ENCODE assay signal across 2 cellular contexts in the genomic region with DNA sequence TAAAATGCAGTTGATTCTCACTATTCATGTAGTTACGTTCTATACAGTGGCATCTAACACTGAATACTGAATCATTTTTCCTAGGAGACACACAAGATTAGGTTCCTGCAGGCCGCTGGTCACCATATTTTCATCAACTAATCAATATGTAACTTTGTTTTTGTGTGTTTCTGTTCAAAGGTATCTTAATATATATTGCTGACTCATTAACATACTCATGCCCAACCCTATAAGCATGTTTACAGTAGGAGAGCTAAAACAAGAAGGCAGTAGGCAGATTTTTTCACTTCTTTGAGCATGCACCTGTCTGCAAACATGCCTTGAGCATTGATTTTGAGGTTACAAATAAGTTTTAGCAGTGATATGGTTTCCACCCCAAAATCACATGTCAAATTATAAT.
TF ChIP-seq lines count a peak whose summit lies in the region.

No MANE protein-coding gene starts in this region.

TF ChIP-seq in HepG2, 621 proteins besides CTCF, POLR2A, EP300 and RAD21:
- no peak for TF ChIP-seq STAG1 (CRISPR knock-in tag; IDR thresholded peaks at IDR 0.05)
- peak; percentile 34 to 76; a peak in 2 of 4 replicates for TF ChIP-seq MAFK (conservative IDR thresholded peaks at IDR 0.05 in 1 of 2, IDR thresholded peaks at IDR 0.05 in 1 of 2; ENCODE audit: low read length in 2 of 2)
- TF ChIP-seq NFE2L2 (IDR thresholded peaks at IDR 0.05; ENCODE audit: low read length): peak; percentile 47; the same call in 1 of the 2 replicates
- TF ChIP-seq ZNF772 (CRISPR knock-in tag; IDR thresholded peaks at IDR 0.05): no peak
- no peak for TF ChIP-seq ZNF557 (CRISPR knock-in tag; IDR thresholded peaks at IDR 0.05)
- no peak for TF ChIP-seq ATAD3A (CRISPR knock-in tag; IDR thresholded peaks at IDR 0.05)
- TF ChIP-seq MAFF (IDR thresholded peaks at IDR 0.05; ENCODE audit: low read depth, low read length): peak; percentile 61
- no peak for TF ChIP-seq MYC (CRISPR knock-in tag; IDR thresholded peaks at IDR 0.05; ENCODE audit: borderline replicate concordance)
- TF ChIP-seq, protein P1, sequence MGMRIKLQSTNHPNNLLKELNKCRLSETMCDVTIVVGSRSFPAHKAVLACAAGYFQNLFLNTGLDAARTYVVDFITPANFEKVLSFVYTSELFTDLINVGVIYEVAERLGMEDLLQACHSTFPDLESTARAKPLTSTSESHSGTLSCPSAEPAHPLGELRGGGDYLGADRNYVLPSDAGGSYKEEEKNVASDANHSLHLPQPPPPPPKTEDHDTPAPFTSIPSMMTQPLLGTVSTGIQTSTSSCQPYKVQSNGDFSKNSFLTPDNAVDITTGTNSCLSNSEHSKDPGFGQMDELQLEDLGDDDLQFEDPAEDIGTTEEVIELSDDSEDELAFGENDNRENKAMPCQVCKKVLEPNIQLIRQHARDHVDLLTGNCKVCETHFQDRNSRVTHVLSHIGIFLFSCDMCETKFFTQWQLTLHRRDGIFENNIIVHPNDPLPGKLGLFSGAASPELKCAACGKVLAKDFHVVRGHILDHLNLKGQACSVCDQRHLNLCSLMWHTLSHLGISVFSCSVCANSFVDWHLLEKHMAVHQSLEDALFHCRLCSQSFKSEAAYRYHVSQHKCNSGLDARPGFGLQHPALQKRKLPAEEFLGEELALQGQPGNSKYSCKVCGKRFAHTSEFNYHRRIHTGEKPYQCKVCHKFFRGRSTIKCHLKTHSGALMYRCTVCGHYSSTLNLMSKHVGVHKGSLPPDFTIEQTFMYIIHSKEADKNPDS (CRISPR knock-in tag; IDR thresholded peaks at IDR 0.05): no peak
- TF ChIP-seq, protein P2, sequence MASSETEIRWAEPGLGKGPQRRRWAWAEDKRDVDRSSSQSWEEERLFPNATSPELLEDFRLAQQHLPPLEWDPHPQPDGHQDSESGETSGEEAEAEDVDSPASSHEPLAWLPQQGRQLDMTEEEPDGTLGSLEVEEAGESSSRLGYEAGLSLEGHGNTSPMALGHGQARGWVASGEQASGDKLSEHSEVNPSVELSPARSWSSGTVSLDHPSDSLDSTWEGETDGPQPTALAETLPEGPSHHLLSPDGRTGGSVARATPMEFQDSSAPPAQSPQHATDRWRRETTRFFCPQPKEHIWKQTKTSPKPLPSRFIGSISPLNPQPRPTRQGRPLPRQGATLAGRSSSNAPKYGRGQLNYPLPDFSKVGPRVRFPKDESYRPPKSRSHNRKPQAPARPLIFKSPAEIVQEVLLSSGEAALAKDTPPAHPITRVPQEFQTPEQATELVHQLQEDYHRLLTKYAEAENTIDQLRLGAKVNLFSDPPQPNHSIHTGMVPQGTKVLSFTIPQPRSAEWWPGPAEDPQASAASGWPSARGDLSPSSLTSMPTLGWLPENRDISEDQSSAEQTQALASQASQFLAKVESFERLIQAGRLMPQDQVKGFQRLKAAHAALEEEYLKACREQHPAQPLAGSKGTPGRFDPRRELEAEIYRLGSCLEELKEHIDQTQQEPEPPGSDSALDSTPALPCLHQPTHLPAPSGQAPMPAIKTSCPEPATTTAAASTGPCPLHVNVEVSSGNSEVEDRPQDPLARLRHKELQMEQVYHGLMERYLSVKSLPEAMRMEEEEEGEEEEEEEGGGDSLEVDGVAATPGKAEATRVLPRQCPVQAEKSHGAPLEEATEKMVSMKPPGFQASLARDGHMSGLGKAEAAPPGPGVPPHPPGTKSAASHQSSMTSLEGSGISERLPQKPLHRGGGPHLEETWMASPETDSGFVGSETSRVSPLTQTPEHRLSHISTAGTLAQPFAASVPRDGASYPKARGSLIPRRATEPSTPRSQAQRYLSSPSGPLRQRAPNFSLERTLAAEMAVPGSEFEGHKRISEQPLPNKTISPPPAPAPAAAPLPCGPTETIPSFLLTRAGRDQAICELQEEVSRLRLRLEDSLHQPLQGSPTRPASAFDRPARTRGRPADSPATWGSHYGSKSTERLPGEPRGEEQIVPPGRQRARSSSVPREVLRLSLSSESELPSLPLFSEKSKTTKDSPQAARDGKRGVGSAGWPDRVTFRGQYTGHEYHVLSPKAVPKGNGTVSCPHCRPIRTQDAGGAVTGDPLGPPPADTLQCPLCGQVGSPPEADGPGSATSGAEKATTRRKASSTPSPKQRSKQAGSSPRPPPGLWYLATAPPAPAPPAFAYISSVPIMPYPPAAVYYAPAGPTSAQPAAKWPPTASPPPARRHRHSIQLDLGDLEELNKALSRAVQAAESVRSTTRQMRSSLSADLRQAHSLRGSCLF (CRISPR knock-in tag; IDR thresholded peaks at IDR 0.05; ENCODE audit: borderline replicate concordance): no peak
- no peak for TF ChIP-seq YY1 (IDR thresholded peaks at IDR 0.05; ENCODE audit: insufficient read depth, insufficient replicate concordance, low read depth, low read length)
- TF ChIP-seq PHF21A (CRISPR knock-in tag; IDR thresholded peaks at IDR 0.05): no peak
- no peak for TF ChIP-seq NFKB2 (CRISPR knock-in tag; IDR thresholded peaks at IDR 0.05; ENCODE audit: borderline replicate concordance)
- TF ChIP-seq KAT8 (CRISPR knock-in tag; IDR thresholded peaks at IDR 0.05): no peak
- TF ChIP-seq MXI1 (IDR thresholded peaks at IDR 0.05; ENCODE audit: borderline replicate concordance, low read depth, low read length): no peak
- no peak for TF ChIP-seq ZNF781 (CRISPR knock-in tag; IDR thresholded peaks at IDR 0.05; ENCODE audit: borderline replicate concordance, not compliant biosample characterization)
- no peak for TF ChIP-seq SATB2 (CRISPR knock-in tag; IDR thresholded peaks at IDR 0.05)
TF ChIP-seq in HepG2: peak in this region for 3.

TF ChIP-seq in K562, 482 proteins besides CTCF, POLR2A, EP300 and RAD21:
- TF ChIP-seq MAFF (IDR thresholded peaks at IDR 0.05; ENCODE audit: low read length) (peak; percentile 35; the same call in 1 of the 2 replicates), MAFG (tag; conservative IDR thresholded peaks at IDR 0.05) (peak; percentile 22; the same call in 1 of the 2 replicates), C11orf30 (IDR thresholded peaks at IDR 0.05; ENCODE audit: low read depth) (peak; percentile 48; the same call in 1 of the 2 replicates), HNRNPK (IDR thresholded peaks at IDR 0.05; ENCODE audit: low read depth, low read length, poor library complexity, severe bottlenecking) (no peak), RBM14 (IDR thresholded peaks at IDR 0.05; ENCODE audit: borderline replicate concordance, insufficient read depth, low read depth, low read length) (no peak), ZNF316 (IDR thresholded peaks at IDR 0.05) (peak; percentile 61; the same call in 1 of the 2 replicates)
TF ChIP-seq in K562: peak in this region for 4.
